1 cellular context compared by ENCODE assay signal in genomic region chr17:13542612-13543011, GRCh38.
TF ChIP-seq lines count a peak whose summit lies in the region.

No MANE protein-coding gene starts in this region.

TF ChIP-seq in IMR-90, 13 proteins besides CTCF, POLR2A, EP300 and RAD21 (continued from another document):
- TF ChIP-seq ELK1 (IDR thresholded peaks at IDR 0.05; ENCODE audit: borderline replicate concordance, low read depth, low read length) (no peak), MXI1 (IDR thresholded peaks at IDR 0.05; ENCODE audit: borderline replicate concordance, low read depth, low read length) (no peak), MAFK (IDR thresholded peaks at IDR 0.05; ENCODE audit: low read depth, low read length) (no peak), MAZ (IDR thresholded peaks at IDR 0.05; ENCODE audit: borderline replicate concordance, low read depth, low read length) (no peak), SMC3 (IDR thresholded peaks at IDR 0.05; ENCODE audit: low read depth, low read length) (no peak)
